8 cellular contexts compared by ENCODE assay signal in genomic region chr9:129139993-129140396, GRCh38. TPM values are rescaled to one million over a fixed set of nuclear protein-coding genes. Genes with fewer than 3 reads are reported as not detected.
DNase-seq lines count a peak whose midpoint lies in the region; ATAC-seq, FAIRE-seq and TF ChIP-seq lines count a peak whose summit lies in the region.

No MANE protein-coding gene starts in this region.

- DNase-seq in NCI-H460 (ENCODE audit: extremely low read depth, low read depth), result peak; percentile 99
- peak; percentile 43 to 81 for DNase-seq in activated CD4-positive, alpha-beta T cell treated with anti-CD3 and anti-CD28 coated beads, Interleukin-2, amount 50 U/mL, for 24 hours (ENCODE audit: low read depth in 1 of 2, low spot score in 1 of 2)
- peak; percentile 100 for DNase-seq in dermis blood vessel endothelial cell
- DNase-seq in HepG2 (ENCODE audit: low spot score), result peak; percentile 94
- peak; percentile 84 for DNase-seq in stimulated activated CD4-positive, alpha-beta T cell treated with anti-CD3 and anti-CD28 coated beads, Interleukin-4, amount 100 ng/mL, for 24 hours

- peak; percentile 96 for FAIRE-seq in HepG2 (lab: Jason Lieb, UNC)

- H3K4me3 ChIP-seq in ACC112 (ENCODE audit: low read depth, low read length) (peak overlapping the region; percentile 66), HepG2 (replicated peaks in 1 of 3; ENCODE audit: insufficient read depth in 1 of 3, low read depth in 2 of 3, low read length in 3 of 3) (peak overlapping the region; percentile 57 to 75 (median 67))

- no peak for TF ChIP-seq RAD21 in HepG2 (CRISPR knock-in tag; IDR thresholded peaks at IDR 0.05)

- peak overlapping the region; percentile 97 for H3K4me2 ChIP-seq in HepG2 (ENCODE audit: low read depth, low read length)

- peak; percentile 48 for ATAC-seq in GM18870 (IDR thresholded peaks at IDR 0.05; ENCODE audit: unreplicated experiment)
- ATAC-seq in HG03354 (IDR thresholded peaks at IDR 0.05; ENCODE audit: poor library complexity, severe bottlenecking, unreplicated experiment), result peak; percentile 61
- ATAC-seq in HepG2, result peak; percentile 81

- WGBS in HepG2 (ENCODE audit: low lambda C conversion rate), result 4% methylated on average over 9 of the region's 11 CpGs

- in situ Hi-C loops in HepG2 (cut with HindIII; ENCODE audit: extremely low pct_ligation_motif_present, low pct_unique_long_range_greater_than_20kb), result loop anchor here (5.0 kb wide), 2 partner anchors 37 to 482 kb away; partner anchors contain the start of genes C9orf50 and IER5L

- TF ChIP-seq CTCF in HepG2 (CRISPR knock-in tag; IDR thresholded peaks at IDR 0.05), result no peak

- intact Hi-C loops in HepG2 (cut with micrococcal nuclease; ENCODE audit: unreplicated experiment), result loop anchor here (1.0 to 5.0 kb wide), 2 partner anchors 37 to 485 kb away; partner anchors contain the start of gene IER5L

- no peaks in the 10 kb centered on the region for H4K20me1 ChIP-seq in HepG2 (ENCODE audit: insufficient read depth, low read length)

- H3K36me3 ChIP-seq in ACC112 (ENCODE audit: insufficient read depth, low read length) (no peaks in the 10 kb centered on the region), HepG2 (replicated peaks in 1 of 2; ENCODE audit: control insufficient read depth in 1 of 2, insufficient read depth in 2 of 2, low read length in 2 of 2) (peaks cover 13 to 55% of the 10 kb centered on the region in 2 experiments)

- H3K4me1 ChIP-seq in ACC112 (ENCODE audit: control insufficient read depth, insufficient read depth, low read length, unreplicated experiment) (peaks cover 62% of the 10 kb centered on the region), HepG2 (ENCODE audit: insufficient read depth, low read length) (peaks cover 51% of the 10 kb centered on the region)

- H2AFZ ChIP-seq in ACC112 (ENCODE audit: low read length, unreplicated experiment) (no peak overlapping the region), HepG2 (ENCODE audit: low read length) (no peak overlapping the region)

- BruUV-seq in HepG2 (replicated peaks; lab: Mats Ljungman, UMichigan), result TSS peak; percentile 89

- peaks cover 11% of the 10 kb centered on the region for H3K79me2 ChIP-seq in ACC112 (ENCODE audit: control insufficient read depth, insufficient read depth, low read length, unreplicated experiment)
- H3K79me2 ChIP-seq in HepG2 (ENCODE audit: insufficient read depth, low read length), result peaks cover 6% of the 10 kb centered on the region

- H3K27me3 ChIP-seq in ACC112 (ENCODE audit: insufficient read depth, low read length), result no peaks in the 10 kb centered on the region
- no peaks in the 10 kb centered on the region for H3K27me3 ChIP-seq in HepG2 (ENCODE audit: control insufficient read depth in 1 of 2, insufficient read depth in 2 of 2, low read length in 2 of 2)

- peak; percentile 75 to 78 for TF ChIP-seq POLR2A in HepG2 (IDR thresholded peaks at IDR 0.05; ENCODE audit: insufficient read depth in 1 of 2, low read depth in 2 of 2, low read length in 2 of 2)

- TF ChIP-seq EP300 in HepG2 (IDR thresholded peaks at IDR 0.05; ENCODE audit: low read depth in 2 of 2, low read length in 2 of 2) (peak in 1 of 2 experiments; percentile 63; a peak in 2 of 4 replicates), HepG2 (CRISPR knock-in tag; IDR thresholded peaks at IDR 0.05; ENCODE audit: borderline replicate concordance) (no peak)

- H3K9ac ChIP-seq in HepG2 (ENCODE audit: insufficient read depth, low read depth, low read length), result peak overlapping the region; percentile 96

- no peaks in the 10 kb centered on the region for H3K9me3 ChIP-seq in HepG2 (ENCODE audit: low read length)

- CTCF ChIA-PET in HepG2 (lab: Yijun Ruan, JAX; ENCODE audit: low intra/inter-chr PET ratio, low total read pairs), result interaction anchor here (1.9 to 2.1 kb wide), 2 partner anchors 471 to 485 kb away, joined by 13 to 17 read pairs; no protein-coding TSS in a partner anchor

- H3K27ac ChIP-seq in ACC112 (ENCODE audit: low read depth, low read length) (peak overlapping the region; percentile 100), HepG2 (ENCODE audit: extremely low read length, insufficient read depth, low read length) (peak overlapping the region; percentile 98)

- POLR2A ChIA-PET in HepG2 (lab: Yijun Ruan, JAX), result interaction anchor here (0.6 to 3.5 kb wide), 30 partner anchors 8 to 486 kb away, joined by 3 to 55 read pairs (median 6); partner anchors contain the start of genes CRAT, IER5L, NTMT1 and PTPA

RNA-seq across cellular contexts. Expression of gene PTPA, which starts 28.8 kb away (rescaled TPM):
- 82.9 and 88.2 TPM in 2 replicates for total RNA-seq in NCI-H460 (2014; rRNA removed; shearing (Covaris generic))
- 87.6 and 91.7 TPM in 2 replicates for polyA plus RNA-seq in NCI-H460 (2014; cell fraction: nucleus; rRNA removed)
- total RNA-seq in dermis blood vessel endothelial cell, result 80.0 and 145 TPM in 2 replicates
- 105 and 109 TPM in 2 replicates for total RNA-seq in HepG2 (2016; rRNA removed; fragmentation: Illumina TruSeq; extraction: Trizol)
- total RNA-seq in HepG2 (2016; cell fraction: cytosol; rRNA removed; fragmentation: Illumina TruSeq; extraction: Trizol; ENCODE audit: low read depth), result 13.7 and 14.3 TPM in 2 replicates
- total RNA-seq in HepG2 (2016; cell fraction: insoluble cytoplasmic fraction; rRNA removed; fragmentation: Illumina TruSeq; extraction: Trizol), result 107 and 108 TPM in 2 replicates
- total RNA-seq in HepG2 (2016; cell fraction: membrane; rRNA removed; fragmentation: Illumina TruSeq; extraction: Trizol), result 42.5 and 49.9 TPM in 2 replicates
- 57.5 and 66.5 TPM in 2 replicates for total RNA-seq in HepG2 (2016; cell fraction: nucleus; rRNA removed; fragmentation: Illumina TruSeq; extraction: Trizol)
- polyA plus RNA-seq in HepG2 (2011; rRNA removed), result 79.3 and 86.0 TPM in 2 replicates
- 78.6 and 93.8 TPM in 2 replicates for polyA plus RNA-seq in HepG2 (2011; cell fraction: cytosol; rRNA removed)
- 64.7 and 73.4 TPM in 2 replicates for polyA plus RNA-seq in HepG2 (2011; cell fraction: nucleus; rRNA removed)
- polyA plus RNA-seq in HepG2 (2012), result 58.7 and 58.8 TPM in 2 replicates
- polyA plus RNA-seq in HepG2 (2016; cell fraction: cytosol; fragmentation: Illumina TruSeq; extraction: Trizol; ENCODE audit: low read depth), result 12.7 and 14.2 TPM in 2 replicates
- 95.6 and 101 TPM in 2 replicates for polyA plus RNA-seq in HepG2 (2016; cell fraction: insoluble cytoplasmic fraction; fragmentation: Illumina TruSeq; extraction: Trizol; ENCODE audit: low read depth)
- polyA plus RNA-seq in HepG2 (2016; cell fraction: membrane; fragmentation: Illumina TruSeq; extraction: Trizol; ENCODE audit: low read depth), result 35.2 and 36.7 TPM in 2 replicates
- polyA plus RNA-seq in HepG2 (2016; cell fraction: nucleus; fragmentation: Illumina TruSeq; extraction: Trizol; ENCODE audit: insufficient read depth, low read depth), result 80.4 and 88.7 TPM in 2 replicates
- 104 and 215 TPM in 2 replicates for polyA minus RNA-seq in HepG2 (2011; rRNA and poly(A)+ RNA removed; ENCODE audit: low replicate concordance)
- polyA minus RNA-seq in HepG2 (2011; cell fraction: cytosol; rRNA and poly(A)+ RNA removed), result 57.5 and 58.2 TPM in 2 replicates
- polyA minus RNA-seq in HepG2 (2011; cell fraction: nucleus; rRNA and poly(A)+ RNA removed), result 32.4 and 34.9 TPM in 2 replicates

RNA-seq across cellular contexts. Expression of gene CRAT, which starts 29.4 kb away (rescaled TPM):
- total RNA-seq in NCI-H460 (2014; rRNA removed; shearing (Covaris generic)), result 27.2 and 32.5 TPM in 2 replicates
- polyA plus RNA-seq in NCI-H460 (2014; cell fraction: nucleus; rRNA removed), result 25.2 and 35.0 TPM in 2 replicates
- total RNA-seq in dermis blood vessel endothelial cell (34.0 and 61.8 TPM in 2 replicates), HepG2 (2016; rRNA removed; fragmentation: Illumina TruSeq; extraction: Trizol) (26.6 and 29.3 TPM in 2 replicates)
- total RNA-seq in HepG2 (2016; cell fraction: cytosol; rRNA removed; fragmentation: Illumina TruSeq; extraction: Trizol; ENCODE audit: low read depth), result 13.7 and 20.3 TPM in 2 replicates
- total RNA-seq in HepG2 (2016; cell fraction: insoluble cytoplasmic fraction; rRNA removed; fragmentation: Illumina TruSeq; extraction: Trizol), result 24.5 and 28.0 TPM in 2 replicates
- total RNA-seq in HepG2 (2016; cell fraction: membrane; rRNA removed; fragmentation: Illumina TruSeq; extraction: Trizol), result 27.1 and 32.0 TPM in 2 replicates
- total RNA-seq in HepG2 (2016; cell fraction: nucleus; rRNA removed; fragmentation: Illumina TruSeq; extraction: Trizol), result 17.6 and 18.1 TPM in 2 replicates
- 26.1 and 31.1 TPM in 2 replicates for polyA plus RNA-seq in HepG2 (2011; rRNA removed)
- polyA plus RNA-seq in HepG2 (2011; cell fraction: cytosol; rRNA removed), result 21.4 and 24.4 TPM in 2 replicates
- polyA plus RNA-seq in HepG2 (2011; cell fraction: nucleus; rRNA removed), result 62.4 and 63.9 TPM in 2 replicates
- polyA plus RNA-seq in HepG2 (2012), result 32.3 and 32.7 TPM in 2 replicates
- polyA plus RNA-seq in HepG2 (2016; cell fraction: cytosol; fragmentation: Illumina TruSeq; extraction: Trizol; ENCODE audit: low read depth), result 18.5 and 23.3 TPM in 2 replicates
- 27.2 and 34.4 TPM in 2 replicates for polyA plus RNA-seq in HepG2 (2016; cell fraction: insoluble cytoplasmic fraction; fragmentation: Illumina TruSeq; extraction: Trizol; ENCODE audit: low read depth)
- polyA plus RNA-seq in HepG2 (2016; cell fraction: membrane; fragmentation: Illumina TruSeq; extraction: Trizol; ENCODE audit: low read depth), result 26.8 and 32.7 TPM in 2 replicates
- 29.5 and 29.9 TPM in 2 replicates for polyA plus RNA-seq in HepG2 (2016; cell fraction: nucleus; fragmentation: Illumina TruSeq; extraction: Trizol; ENCODE audit: insufficient read depth, low read depth)
- 7.1 and 60.6 TPM in 2 replicates for polyA minus RNA-seq in HepG2 (2011; rRNA and poly(A)+ RNA removed; ENCODE audit: low replicate concordance)
- 24.5 and 25.6 TPM in 2 replicates for polyA minus RNA-seq in HepG2 (2011; cell fraction: cytosol; rRNA and poly(A)+ RNA removed)
- 11.7 and 16.0 TPM in 2 replicates for polyA minus RNA-seq in HepG2 (2011; cell fraction: nucleus; rRNA and poly(A)+ RNA removed)

RNA-seq across cellular contexts. Expression of gene IER5L, which starts 38.1 kb away (rescaled TPM):
- total RNA-seq in NCI-H460 (2014; rRNA removed; shearing (Covaris generic)), result 31.1 and 40.5 TPM in 2 replicates
- 44.5 and 65.4 TPM in 2 replicates for polyA plus RNA-seq in NCI-H460 (2014; cell fraction: nucleus; rRNA removed)
- total RNA-seq in dermis blood vessel endothelial cell (13.0 and 19.4 TPM in 2 replicates), HepG2 (2016; rRNA removed; fragmentation: Illumina TruSeq; extraction: Trizol) (2.5 and 3.3 TPM in 2 replicates)
- 2.4 and 2.5 TPM in 2 replicates for total RNA-seq in HepG2 (2016; cell fraction: cytosol; rRNA removed; fragmentation: Illumina TruSeq; extraction: Trizol; ENCODE audit: low read depth)
- total RNA-seq in HepG2 (2016; cell fraction: insoluble cytoplasmic fraction; rRNA removed; fragmentation: Illumina TruSeq; extraction: Trizol), result 2.6 and 3.2 TPM in 2 replicates
- 2.0 and 2.7 TPM in 2 replicates for total RNA-seq in HepG2 (2016; cell fraction: membrane; rRNA removed; fragmentation: Illumina TruSeq; extraction: Trizol)
- 0.84 and 1.2 TPM in 2 replicates for total RNA-seq in HepG2 (2016; cell fraction: nucleus; rRNA removed; fragmentation: Illumina TruSeq; extraction: Trizol)
- polyA plus RNA-seq in HepG2 (2011; rRNA removed), result 1.8 and 3.6 TPM in 2 replicates
- polyA plus RNA-seq in HepG2 (2011; cell fraction: cytosol; rRNA removed), result 2.1 and 3.1 TPM in 2 replicates
- 4.4 and 4.5 TPM in 2 replicates for polyA plus RNA-seq in HepG2 (2011; cell fraction: nucleus; rRNA removed)
- 1.5 and 2.6 TPM in 2 replicates for polyA plus RNA-seq in HepG2 (2012)
- polyA plus RNA-seq in HepG2 (2016; cell fraction: cytosol; fragmentation: Illumina TruSeq; extraction: Trizol; ENCODE audit: low read depth), result 0.59 and 0.61 TPM in 2 replicates
- polyA plus RNA-seq in HepG2 (2016; cell fraction: insoluble cytoplasmic fraction; fragmentation: Illumina TruSeq; extraction: Trizol; ENCODE audit: low read depth), result 2.2 and 2.5 TPM in 2 replicates
- 0.52 and 0.74 TPM in 2 replicates for polyA plus RNA-seq in HepG2 (2016; cell fraction: membrane; fragmentation: Illumina TruSeq; extraction: Trizol; ENCODE audit: low read depth)
- polyA plus RNA-seq in HepG2 (2016; cell fraction: nucleus; fragmentation: Illumina TruSeq; extraction: Trizol; ENCODE audit: insufficient read depth, low read depth), result 1.3 and 2.1 TPM in 2 replicates
- polyA minus RNA-seq in HepG2 (2011; rRNA and poly(A)+ RNA removed; ENCODE audit: low replicate concordance), result 5.5 and 12.0 TPM in 2 replicates
- 5.6 and 6.2 TPM in 2 replicates for polyA minus RNA-seq in HepG2 (2011; cell fraction: cytosol; rRNA and poly(A)+ RNA removed)
- 1.2 and 1.9 TPM in 2 replicates for polyA minus RNA-seq in HepG2 (2011; cell fraction: nucleus; rRNA and poly(A)+ RNA removed)

RNA-seq across cellular contexts. Expression of gene DOLPP1, which starts 59.1 kb away (rescaled TPM):
- 13.4 and 17.1 TPM in 2 replicates for total RNA-seq in NCI-H460 (2014; rRNA removed; shearing (Covaris generic))
- 28.6 and 42.7 TPM in 2 replicates for polyA plus RNA-seq in NCI-H460 (2014; cell fraction: nucleus; rRNA removed)
- total RNA-seq in dermis blood vessel endothelial cell (10.7 and 15.5 TPM in 2 replicates), HepG2 (2016; rRNA removed; fragmentation: Illumina TruSeq; extraction: Trizol) (15.1 and 34.1 TPM in 2 replicates)
- total RNA-seq in HepG2 (2016; cell fraction: cytosol; rRNA removed; fragmentation: Illumina TruSeq; extraction: Trizol; ENCODE audit: low read depth), result 4.4 and 4.8 TPM in 2 replicates
- total RNA-seq in HepG2 (2016; cell fraction: insoluble cytoplasmic fraction; rRNA removed; fragmentation: Illumina TruSeq; extraction: Trizol), result 14.3 and 33.9 TPM in 2 replicates
- total RNA-seq in HepG2 (2016; cell fraction: membrane; rRNA removed; fragmentation: Illumina TruSeq; extraction: Trizol), result 11.5 and 12.2 TPM in 2 replicates
- 27.9 and 34.5 TPM in 2 replicates for total RNA-seq in HepG2 (2016; cell fraction: nucleus; rRNA removed; fragmentation: Illumina TruSeq; extraction: Trizol)
- 20.9 and 21.0 TPM in 2 replicates for polyA plus RNA-seq in HepG2 (2011; rRNA removed)
- polyA plus RNA-seq in HepG2 (2011; cell fraction: cytosol; rRNA removed), result 18.4 and 24.7 TPM in 2 replicates
- polyA plus RNA-seq in HepG2 (2011; cell fraction: nucleus; rRNA removed), result 17.8 and 22.4 TPM in 2 replicates
- polyA plus RNA-seq in HepG2 (2012), result 7.5 and 9.0 TPM in 2 replicates
- polyA plus RNA-seq in HepG2 (2016; cell fraction: cytosol; fragmentation: Illumina TruSeq; extraction: Trizol; ENCODE audit: low read depth), result 3.5 and 3.7 TPM in 2 replicates
- 15.8 and 16.0 TPM in 2 replicates for polyA plus RNA-seq in HepG2 (2016; cell fraction: insoluble cytoplasmic fraction; fragmentation: Illumina TruSeq; extraction: Trizol; ENCODE audit: low read depth)
- polyA plus RNA-seq in HepG2 (2016; cell fraction: membrane; fragmentation: Illumina TruSeq; extraction: Trizol; ENCODE audit: low read depth), result 6.2 and 7.2 TPM in 2 replicates
- polyA plus RNA-seq in HepG2 (2016; cell fraction: nucleus; fragmentation: Illumina TruSeq; extraction: Trizol; ENCODE audit: insufficient read depth, low read depth), result 48.2 and 51.4 TPM in 2 replicates
- 31.9 and 42.4 TPM in 2 replicates for polyA minus RNA-seq in HepG2 (2011; rRNA and poly(A)+ RNA removed; ENCODE audit: low replicate concordance)
- 9.3 and 12.5 TPM in 2 replicates for polyA minus RNA-seq in HepG2 (2011; cell fraction: cytosol; rRNA and poly(A)+ RNA removed)
- 4.4 and 6.6 TPM in 2 replicates for polyA minus RNA-seq in HepG2 (2011; cell fraction: nucleus; rRNA and poly(A)+ RNA removed)

Comparison
In these comparisons a context has a peak if more than half of its experiments do, and no peak if none do; other contexts are left out.
1. Peak in every context shown above with its lines: DNase-seq, ATAC-seq, H3K4me3 ChIP-seq and H3K27ac ChIP-seq.